8 cellular contexts compared by ENCODE assay signal in genomic region chr19:57487477-57488298, GRCh38. TPM values are rescaled to one million over a fixed set of nuclear protein-coding genes. Genes with fewer than 3 reads are reported as not detected.
DNase-seq lines count a peak whose midpoint lies in the region; ATAC-seq, FAIRE-seq and TF ChIP-seq lines count a peak whose summit lies in the region.
"Not testable (repeated sequence)": the region's sequence is repeated elsewhere in the genome, so short reads cannot be mapped to it uniquely, and the experiment has no call there.

ZNF419 (plus strand) TSS chr19:57487750; CDS start chr19:57487951, 201 bp downstream.

- H3K36me3 Mint-ChIP-seq in immature natural killer cell = peaks cover 27 to 43% (median 39%) of the 10 kb centered on the region in 3 donors

- not testable (repeated sequence) for H3K36me3 ChIP-seq in WERI-Rb-1; smooth muscle cell (ENCODE audit: low read depth)
- peaks cover 13% of the 10 kb centered on the region for H3K36me3 ChIP-seq in bronchial epithelial cell (ENCODE audit: control insufficient read depth, insufficient read depth, low read length)

- FAIRE-seq in bronchial epithelial cell (lab: Jason Lieb, UNC) = peak; percentile 92

- peak within 1 kb of the TSS; percentile 47 to 94 (median 86) for H3K27ac Mint-ChIP-seq in immature natural killer cell

- H3K9me3 Mint-ChIP-seq in immature natural killer cell = peaks cover 4 to 34% (median 15%) of the 10 kb centered on the region in 6 donors

- not testable (repeated sequence) for H3K4me1 ChIP-seq in smooth muscle cell (ENCODE audit: low read depth)

- DNase-seq in AG04450 (ENCODE audit: low read depth, low spot score) = peak; percentile 34
- DNase-seq in NCI-H2196 treated with DMSO at 0.1 percent for 48 hours (lab: John Stamatoyannopoulos, UW; ENCODE audit: unreplicated experiment) = peak; percentile 73
- peak; percentile 92 for DNase-seq in WERI-Rb-1
- DNase-seq in bronchial epithelial cell (ENCODE audit: low read depth) = peak; percentile 91
- peak; percentile 85 to 89 (median 87) for DNase-seq in immature natural killer cell
- DNase-seq in smooth muscle cell (lab: John Stamatoyannopoulos, UW; ENCODE audit: unreplicated experiment) = peak; percentile 17

- not testable (repeated sequence) for H3K9me3 ChIP-seq in AG04450 (ENCODE audit: control insufficient read depth, insufficient read depth, low read length); WERI-Rb-1 (ENCODE audit: severe bottlenecking); smooth muscle cell (replicated peaks; ENCODE audit: low read depth)

- H3K27ac ChIP-seq in AG04450 (ENCODE audit: low read depth, low read length) = not testable (repeated sequence)
- H3K27ac ChIP-seq in WERI-Rb-1 = peak within 1 kb of the TSS; percentile 66
- peak within 1 kb of the TSS; percentile 48 for H3K27ac ChIP-seq in smooth muscle cell (ENCODE audit: low read depth)

- H3K27me3 ChIP-seq in AG04450 (ENCODE audit: control insufficient read depth, insufficient read depth, low read length); WERI-Rb-1 (ENCODE audit: insufficient read depth, low read depth, severe bottlenecking); bronchial epithelial cell (ENCODE audit: control insufficient read depth, insufficient read depth, low read length); smooth muscle cell (ENCODE audit: low read depth): not testable (repeated sequence)

- H3K9ac ChIP-seq in smooth muscle cell (ENCODE audit: low read depth) = peak within 1 kb of the TSS; percentile 86

- H3F3A ChIP-seq in smooth muscle cell (ENCODE audit: low read depth) = not testable (repeated sequence)

- H3K79me2 ChIP-seq in smooth muscle cell (ENCODE audit: low read depth) = peaks cover 18% of the 10 kb centered on the region

- 3% methylated on average over 56 of the region's 69 CpGs for WGBS in smooth muscle cell (ENCODE audit: low lambda C conversion rate)

- not testable (repeated sequence) for H3K27me3 Mint-ChIP-seq in immature natural killer cell (ENCODE audit: low read depth in 3 of 3)

- CTCF ChIA-PET in AG04450 (lab: Charles Lee) = interaction anchor here (1.0 kb wide), 1 partner anchor 10 kb away, joined by 3 read pairs; the partner anchor contains the start of gene ZNF772

- H4K20me1 ChIP-seq in smooth muscle cell (ENCODE audit: low read depth) = not testable (repeated sequence)

- ATAC-seq in GM18873 (IDR thresholded peaks at IDR 0.05; ENCODE audit: low FRiP score, unreplicated experiment) (peak; percentile 76), HG03135 (IDR thresholded peaks at IDR 0.05; ENCODE audit: unreplicated experiment) (peak; percentile 92)

- H3K4me2 ChIP-seq in smooth muscle cell = peak within 1 kb of the TSS; percentile 94

- H3K4me3 Mint-ChIP-seq in immature natural killer cell = peak within 1 kb of the TSS; percentile 71 to 92 (median 85)

- peaks cover 18 to 22% of the 10 kb centered on the region in 2 donors for H3K4me1 Mint-ChIP-seq in immature natural killer cell

- H2AFZ ChIP-seq in smooth muscle cell (ENCODE audit: low read depth) = peak within 1 kb of the TSS; percentile 97

- H3K4me3 ChIP-seq in AG04450 (ENCODE audit: low read depth, low read length) (peak within 1 kb of the TSS; percentile 94), WERI-Rb-1 (ENCODE audit: low read depth, low read length) (peak within 1 kb of the TSS; percentile 90), bronchial epithelial cell (ENCODE audit: low read depth, low read length) (peak within 1 kb of the TSS; percentile 78), smooth muscle cell (peak within 1 kb of the TSS; percentile 98)

- POLR2A ChIA-PET in AG04450 (lab: Yijun Ruan, JAX) = not testable (repeated sequence)

- peak; percentile 25; the same call in 1 of the 2 replicates for TF ChIP-seq CTCF in AG04450 (IDR thresholded peaks at IDR 0.05; ENCODE audit: low read depth, low read length)
- not testable (repeated sequence) for TF ChIP-seq CTCF in WERI-Rb-1 (IDR thresholded peaks at IDR 0.05; ENCODE audit: low read depth, low read length); smooth muscle cell (IDR thresholded peaks at IDR 0.05; ENCODE audit: borderline replicate concordance, insufficient read depth, poor library complexity, severe bottlenecking)
- peak; percentile 17 for TF ChIP-seq CTCF in bronchial epithelial cell (IDR thresholded peaks at IDR 0.05; ENCODE audit: insufficient read depth, low read length, severe bottlenecking)

RNA-seq across cellular contexts. Expression of gene ZNF419, which starts in this region (rescaled TPM):
- polyA plus RNA-seq in AG04450 (2011; rRNA removed) (8.7 and 11.1 TPM in 2 replicates), immature natural killer cell (1 to 10 TPM; 1.4 to 5.8 (median 2.1) TPM), smooth muscle cell (9.4 and 9.8 TPM in 2 replicates)
- 11.6 and 11.8 TPM in 2 replicates for polyA minus RNA-seq in AG04450 (2011; rRNA and poly(A)+ RNA removed)
- total RNA-seq in bronchial epithelial cell (17.6 and 33.8 TPM in 2 replicates), smooth muscle cell (11.5 and 20.5 TPM in 2 replicates)

Comparison
In these comparisons a context has a peak if more than half of its experiments do, and no peak if none do; other contexts are left out.
1. DNase-seq: peak in every context shown above with its lines; median percentile 92 in WERI-Rb-1; 91 in bronchial epithelial cell; 87 in immature natural killer cell; 73 in NCI-H2196 treated with DMSO at 0.1 percent for 48 hours; 34 in AG04450; 17 in smooth muscle cell.